1 cellular context compared by ENCODE assay signal in the genomic region with DNA sequence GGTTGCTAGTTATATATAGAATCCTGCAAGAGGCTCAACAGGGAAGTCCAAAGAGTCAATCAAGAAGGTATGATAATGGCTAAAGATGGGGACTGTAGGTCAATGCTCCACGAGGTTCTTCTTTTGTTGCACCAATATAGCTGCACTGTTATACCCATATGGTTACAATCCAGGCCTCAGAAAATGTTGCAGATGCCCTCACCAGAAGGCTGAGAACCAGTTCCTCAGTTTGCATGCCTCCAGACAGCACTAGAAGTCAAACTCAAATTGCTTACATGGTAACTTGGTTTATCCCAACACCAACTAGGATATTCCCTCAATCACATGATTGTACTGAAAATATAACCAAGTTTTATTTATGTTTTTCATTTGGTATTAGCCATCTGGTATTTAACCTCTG.
TF ChIP-seq lines count a peak whose summit lies in the region.

No MANE protein-coding gene starts in this region.

TF ChIP-seq in HepG2, 621 proteins besides CTCF, POLR2A, EP300 and RAD21:
- TF ChIP-seq HOXA9 (CRISPR knock-in tag; IDR thresholded peaks at IDR 0.05; ENCODE audit: borderline replicate concordance) = no peak
- TF ChIP-seq, protein P1, sequence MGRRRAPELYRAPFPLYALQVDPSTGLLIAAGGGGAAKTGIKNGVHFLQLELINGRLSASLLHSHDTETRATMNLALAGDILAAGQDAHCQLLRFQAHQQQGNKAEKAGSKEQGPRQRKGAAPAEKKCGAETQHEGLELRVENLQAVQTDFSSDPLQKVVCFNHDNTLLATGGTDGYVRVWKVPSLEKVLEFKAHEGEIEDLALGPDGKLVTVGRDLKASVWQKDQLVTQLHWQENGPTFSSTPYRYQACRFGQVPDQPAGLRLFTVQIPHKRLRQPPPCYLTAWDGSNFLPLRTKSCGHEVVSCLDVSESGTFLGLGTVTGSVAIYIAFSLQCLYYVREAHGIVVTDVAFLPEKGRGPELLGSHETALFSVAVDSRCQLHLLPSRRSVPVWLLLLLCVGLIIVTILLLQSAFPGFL (CRISPR knock-in tag; IDR thresholded peaks at IDR 0.05) = no peak
- no peak for TF ChIP-seq ZNF749 (CRISPR knock-in tag; IDR thresholded peaks at IDR 0.05; ENCODE audit: borderline replicate concordance)
- no peak for TF ChIP-seq STAG1 (CRISPR knock-in tag; IDR thresholded peaks at IDR 0.05)
- TF ChIP-seq, protein P2, sequence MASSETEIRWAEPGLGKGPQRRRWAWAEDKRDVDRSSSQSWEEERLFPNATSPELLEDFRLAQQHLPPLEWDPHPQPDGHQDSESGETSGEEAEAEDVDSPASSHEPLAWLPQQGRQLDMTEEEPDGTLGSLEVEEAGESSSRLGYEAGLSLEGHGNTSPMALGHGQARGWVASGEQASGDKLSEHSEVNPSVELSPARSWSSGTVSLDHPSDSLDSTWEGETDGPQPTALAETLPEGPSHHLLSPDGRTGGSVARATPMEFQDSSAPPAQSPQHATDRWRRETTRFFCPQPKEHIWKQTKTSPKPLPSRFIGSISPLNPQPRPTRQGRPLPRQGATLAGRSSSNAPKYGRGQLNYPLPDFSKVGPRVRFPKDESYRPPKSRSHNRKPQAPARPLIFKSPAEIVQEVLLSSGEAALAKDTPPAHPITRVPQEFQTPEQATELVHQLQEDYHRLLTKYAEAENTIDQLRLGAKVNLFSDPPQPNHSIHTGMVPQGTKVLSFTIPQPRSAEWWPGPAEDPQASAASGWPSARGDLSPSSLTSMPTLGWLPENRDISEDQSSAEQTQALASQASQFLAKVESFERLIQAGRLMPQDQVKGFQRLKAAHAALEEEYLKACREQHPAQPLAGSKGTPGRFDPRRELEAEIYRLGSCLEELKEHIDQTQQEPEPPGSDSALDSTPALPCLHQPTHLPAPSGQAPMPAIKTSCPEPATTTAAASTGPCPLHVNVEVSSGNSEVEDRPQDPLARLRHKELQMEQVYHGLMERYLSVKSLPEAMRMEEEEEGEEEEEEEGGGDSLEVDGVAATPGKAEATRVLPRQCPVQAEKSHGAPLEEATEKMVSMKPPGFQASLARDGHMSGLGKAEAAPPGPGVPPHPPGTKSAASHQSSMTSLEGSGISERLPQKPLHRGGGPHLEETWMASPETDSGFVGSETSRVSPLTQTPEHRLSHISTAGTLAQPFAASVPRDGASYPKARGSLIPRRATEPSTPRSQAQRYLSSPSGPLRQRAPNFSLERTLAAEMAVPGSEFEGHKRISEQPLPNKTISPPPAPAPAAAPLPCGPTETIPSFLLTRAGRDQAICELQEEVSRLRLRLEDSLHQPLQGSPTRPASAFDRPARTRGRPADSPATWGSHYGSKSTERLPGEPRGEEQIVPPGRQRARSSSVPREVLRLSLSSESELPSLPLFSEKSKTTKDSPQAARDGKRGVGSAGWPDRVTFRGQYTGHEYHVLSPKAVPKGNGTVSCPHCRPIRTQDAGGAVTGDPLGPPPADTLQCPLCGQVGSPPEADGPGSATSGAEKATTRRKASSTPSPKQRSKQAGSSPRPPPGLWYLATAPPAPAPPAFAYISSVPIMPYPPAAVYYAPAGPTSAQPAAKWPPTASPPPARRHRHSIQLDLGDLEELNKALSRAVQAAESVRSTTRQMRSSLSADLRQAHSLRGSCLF (CRISPR knock-in tag; IDR thresholded peaks at IDR 0.05; ENCODE audit: borderline replicate concordance) = no peak
- TF ChIP-seq, protein P3, sequence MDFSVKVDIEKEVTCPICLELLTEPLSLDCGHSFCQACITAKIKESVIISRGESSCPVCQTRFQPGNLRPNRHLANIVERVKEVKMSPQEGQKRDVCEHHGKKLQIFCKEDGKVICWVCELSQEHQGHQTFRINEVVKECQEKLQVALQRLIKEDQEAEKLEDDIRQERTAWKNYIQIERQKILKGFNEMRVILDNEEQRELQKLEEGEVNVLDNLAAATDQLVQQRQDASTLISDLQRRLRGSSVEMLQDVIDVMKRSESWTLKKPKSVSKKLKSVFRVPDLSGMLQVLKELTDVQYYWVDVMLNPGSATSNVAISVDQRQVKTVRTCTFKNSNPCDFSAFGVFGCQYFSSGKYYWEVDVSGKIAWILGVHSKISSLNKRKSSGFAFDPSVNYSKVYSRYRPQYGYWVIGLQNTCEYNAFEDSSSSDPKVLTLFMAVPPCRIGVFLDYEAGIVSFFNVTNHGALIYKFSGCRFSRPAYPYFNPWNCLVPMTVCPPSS (IDR thresholded peaks at IDR 0.05) = no peak
- no peak for TF ChIP-seq PHF8 (CRISPR knock-in tag; IDR thresholded peaks at IDR 0.05)
- no peak for TF ChIP-seq MLLT10 (CRISPR knock-in tag; IDR thresholded peaks at IDR 0.05)
- TF ChIP-seq, protein P4, sequence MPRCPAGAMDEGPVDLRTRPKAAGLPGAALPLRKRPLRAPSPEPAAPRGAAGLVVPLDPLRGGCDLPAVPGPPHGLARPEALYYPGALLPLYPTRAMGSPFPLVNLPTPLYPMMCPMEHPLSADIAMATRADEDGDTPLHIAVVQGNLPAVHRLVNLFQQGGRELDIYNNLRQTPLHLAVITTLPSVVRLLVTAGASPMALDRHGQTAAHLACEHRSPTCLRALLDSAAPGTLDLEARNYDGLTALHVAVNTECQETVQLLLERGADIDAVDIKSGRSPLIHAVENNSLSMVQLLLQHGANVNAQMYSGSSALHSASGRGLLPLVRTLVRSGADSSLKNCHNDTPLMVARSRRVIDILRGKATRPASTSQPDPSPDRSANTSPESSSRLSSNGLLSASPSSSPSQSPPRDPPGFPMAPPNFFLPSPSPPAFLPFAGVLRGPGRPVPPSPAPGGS (CRISPR knock-in tag; IDR thresholded peaks at IDR 0.05) = no peak
- TF ChIP-seq MEIS2 (CRISPR knock-in tag; IDR thresholded peaks at IDR 0.05) = no peak
- TF ChIP-seq NFE2L2 (IDR thresholded peaks at IDR 0.05; ENCODE audit: low read length) = no peak
- no peak for TF ChIP-seq ZNF230 (CRISPR knock-in tag; IDR thresholded peaks at IDR 0.05)
- TF ChIP-seq, protein P5, sequence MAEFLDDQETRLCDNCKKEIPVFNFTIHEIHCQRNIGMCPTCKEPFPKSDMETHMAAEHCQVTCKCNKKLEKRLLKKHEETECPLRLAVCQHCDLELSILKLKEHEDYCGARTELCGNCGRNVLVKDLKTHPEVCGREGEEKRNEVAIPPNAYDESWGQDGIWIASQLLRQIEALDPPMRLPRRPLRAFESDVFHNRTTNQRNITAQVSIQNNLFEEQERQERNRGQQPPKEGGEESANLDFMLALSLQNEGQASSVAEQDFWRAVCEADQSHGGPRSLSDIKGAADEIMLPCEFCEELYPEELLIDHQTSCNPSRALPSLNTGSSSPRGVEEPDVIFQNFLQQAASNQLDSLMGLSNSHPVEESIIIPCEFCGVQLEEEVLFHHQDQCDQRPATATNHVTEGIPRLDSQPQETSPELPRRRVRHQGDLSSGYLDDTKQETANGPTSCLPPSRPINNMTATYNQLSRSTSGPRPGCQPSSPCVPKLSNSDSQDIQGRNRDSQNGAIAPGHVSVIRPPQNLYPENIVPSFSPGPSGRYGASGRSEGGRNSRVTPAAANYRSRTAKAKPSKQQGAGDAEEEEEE (CRISPR knock-in tag; IDR thresholded peaks at IDR 0.05; ENCODE audit: borderline replicate concordance) = no peak
- TF ChIP-seq ZNF619 (CRISPR knock-in tag; IDR thresholded peaks at IDR 0.05) = no peak
- TF ChIP-seq NR2F6 (IDR thresholded peaks at IDR 0.05) = no peak
- TF ChIP-seq NR2F6 (CRISPR knock-in tag; IDR thresholded peaks at IDR 0.05) = no peak
- TF ChIP-seq ZSCAN12 (CRISPR knock-in tag; IDR thresholded peaks at IDR 0.05) = no peak
- TF ChIP-seq TMF1 (CRISPR knock-in tag; IDR thresholded peaks at IDR 0.05; ENCODE audit: low read depth) = no peak
- no peak for TF ChIP-seq DR1 (CRISPR knock-in tag; IDR thresholded peaks at IDR 0.05)
- TF ChIP-seq, protein P6, sequence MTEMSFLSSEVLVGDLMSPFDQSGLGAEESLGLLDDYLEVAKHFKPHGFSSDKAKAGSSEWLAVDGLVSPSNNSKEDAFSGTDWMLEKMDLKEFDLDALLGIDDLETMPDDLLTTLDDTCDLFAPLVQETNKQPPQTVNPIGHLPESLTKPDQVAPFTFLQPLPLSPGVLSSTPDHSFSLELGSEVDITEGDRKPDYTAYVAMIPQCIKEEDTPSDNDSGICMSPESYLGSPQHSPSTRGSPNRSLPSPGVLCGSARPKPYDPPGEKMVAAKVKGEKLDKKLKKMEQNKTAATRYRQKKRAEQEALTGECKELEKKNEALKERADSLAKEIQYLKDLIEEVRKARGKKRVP (CRISPR knock-in tag; IDR thresholded peaks at IDR 0.05) = no peak
- TF ChIP-seq, protein P7, sequence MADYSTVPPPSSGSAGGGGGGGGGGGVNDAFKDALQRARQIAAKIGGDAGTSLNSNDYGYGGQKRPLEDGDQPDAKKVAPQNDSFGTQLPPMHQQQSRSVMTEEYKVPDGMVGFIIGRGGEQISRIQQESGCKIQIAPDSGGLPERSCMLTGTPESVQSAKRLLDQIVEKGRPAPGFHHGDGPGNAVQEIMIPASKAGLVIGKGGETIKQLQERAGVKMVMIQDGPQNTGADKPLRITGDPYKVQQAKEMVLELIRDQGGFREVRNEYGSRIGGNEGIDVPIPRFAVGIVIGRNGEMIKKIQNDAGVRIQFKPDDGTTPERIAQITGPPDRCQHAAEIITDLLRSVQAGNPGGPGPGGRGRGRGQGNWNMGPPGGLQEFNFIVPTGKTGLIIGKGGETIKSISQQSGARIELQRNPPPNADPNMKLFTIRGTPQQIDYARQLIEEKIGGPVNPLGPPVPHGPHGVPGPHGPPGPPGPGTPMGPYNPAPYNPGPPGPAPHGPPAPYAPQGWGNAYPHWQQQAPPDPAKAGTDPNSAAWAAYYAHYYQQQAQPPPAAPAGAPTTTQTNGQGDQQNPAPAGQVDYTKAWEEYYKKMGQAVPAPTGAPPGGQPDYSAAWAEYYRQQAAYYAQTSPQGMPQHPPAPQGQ (CRISPR knock-in tag; IDR thresholded peaks at IDR 0.05; ENCODE audit: borderline replicate concordance) = no peak
